In genomic region chr6:27250277-27250954, GRCh38 we compare ENCODE assay signal across 1 cellular context.
TF ChIP-seq lines count a peak whose summit lies in the region.

No MANE protein-coding gene starts in this region.

TF ChIP-seq in GM12878, 131 proteins besides CTCF, POLR2A, EP300 and RAD21 (continued from another document):
- TF ChIP-seq ZBTB11 (CRISPR knock-in tag; IDR thresholded peaks at IDR 0.05) (no peak), PRDM15 (CRISPR knock-in tag; IDR thresholded peaks at IDR 0.05) (no peak), NR2C2 (IDR thresholded peaks at IDR 0.05; ENCODE audit: borderline replicate concordance, control insufficient read depth, insufficient read length, low read depth) (no peak), TBL1XR1 (IDR thresholded peaks at IDR 0.05; ENCODE audit: low read depth, low read length) (no peak), NR2C1 (IDR thresholded peaks at IDR 0.05) (no peak), CEBPB (IDR thresholded peaks at IDR 0.05; ENCODE audit: borderline replicate concordance in 1 of 2, low read depth in 2 of 2, low read length in 2 of 2) (no peak), FOXM1 (IDR thresholded peaks at IDR 0.05; ENCODE audit: low read depth, low read length) (no peak), RFX5 (IDR thresholded peaks at IDR 0.05; ENCODE audit: low read depth, low read length) (no peak), MTA3 (IDR thresholded peaks at IDR 0.05; ENCODE audit: borderline replicate concordance, low read length) (no peak), HDAC2 (IDR thresholded peaks at IDR 0.05) (no peak), KDM1A (IDR thresholded peaks at IDR 0.05; ENCODE audit: borderline replicate concordance) (no peak)
